In genomic region chr10:70115948-70116682, GRCh38 we compare ENCODE assay signal across 8 cellular contexts. TPM values are rescaled to one million over a fixed set of nuclear protein-coding genes. Genes with fewer than 3 reads are reported as not detected.
A peak's percentile ranks its signal among the peaks of the same experiment; 100 is the strongest.
DNase-seq lines count a peak whose midpoint lies in the region; TF ChIP-seq lines count a peak whose summit lies in the region.

No MANE protein-coding gene starts in this region.

- no peaks in the 10 kb centered on the region for H3K4me1 ChIP-seq in stomach

- WGBS in stomach, 5 donors, result 46 to 71% (median 48%) methylated on average over 5 to 12 of the region's 12 CpGs

- intact Hi-C loops in stomach (cut with DNase I; ENCODE audit: low total_unique reads), result loop anchor here (2.0 kb wide), 1 partner anchor 29 kb away; no protein-coding TSS in a partner anchor

- H3K9me3 ChIP-seq in stomach, result no peaks in the 10 kb centered on the region

- TF ChIP-seq CTCF in stomach (IDR thresholded peaks at IDR 0.05), result peak in 5 of 7 experiments; percentile 63 to 93 (median 82)

- H3K27ac ChIP-seq in stomach, result no peak overlapping the region

- no peak for TF ChIP-seq POLR2A in stomach (IDR thresholded peaks at IDR 0.05)

- DNase-seq in SKM-1 treated with dmso at 0.1 percent for 144 hours (lab: John Stamatoyannopoulos, UW; ENCODE audit: unreplicated experiment) (peak; percentile 27), SKM-1 (lab: John Stamatoyannopoulos, UW; ENCODE audit: unreplicated experiment) (no peak), NCI-H146 (lab: John Stamatoyannopoulos, UW) (peak; percentile 58), mucosa of gallbladder (ENCODE audit: low spot score) (peak; percentile 48), stomach (peak; percentile 71), foreskin melanocyte (no peak)
- DNase-seq in activated CD4-positive, alpha-beta T cell treated with anti-CD3 and anti-CD28 coated beads, Interleukin-2, amount 50 U/mL, for 24 hours (ENCODE audit: low read depth in 1 of 2, low spot score in 1 of 2), result peak; percentile 28 to 44
- DNase-seq in effector CD4-positive, alpha-beta T cell, result peak; percentile 49

- H3K27me3 ChIP-seq in stomach, result no peaks in the 10 kb centered on the region

- no peak overlapping the region for H3K4me3 ChIP-seq in stomach

- H3K36me3 ChIP-seq in stomach, result peaks cover 56 to 94% (median 87%) of the 10 kb centered on the region in 4 donors

- no peak for TF ChIP-seq EP300 in stomach (IDR thresholded peaks at IDR 0.05)

RNA-seq across cellular contexts. Expression of gene AIFM2, which starts 16.5 kb away (rescaled TPM):
- 12.2 TPM for total RNA-seq in mucosa of gallbladder
- total RNA-seq in stomach, result 10 to 100 TPM in 1 of 5 donors, 1 to 10 TPM in 4; 4.5 to 12.9 (median 5.8) TPM
- 10 to 100 TPM in 2 of 3 donors, 1 to 10 TPM in 1; 6.3 to 14.5 (median 10.6) TPM for polyA plus RNA-seq in stomach

RNA-seq across cellular contexts. Expression of gene TYSND1, which starts 30.4 kb away (rescaled TPM):
- total RNA-seq in mucosa of gallbladder, result 21.4 TPM
- 10 to 100 TPM in 1 of 5 donors, 1 to 10 TPM in 4; 1.2 to 79.4 (median 3.9) TPM for total RNA-seq in stomach
- polyA plus RNA-seq in stomach, result 10 to 100 TPM in 1 of 3 donors, 1 to 10 TPM in 2; 4.8 to 16.3 (median 5.5) TPM

RNA-seq across cellular contexts. Expression of gene SAR1A, which starts 54.2 kb away (rescaled TPM):
- total RNA-seq in mucosa of gallbladder, result 106 TPM
- total RNA-seq in stomach, result 100 to 1,000 TPM in 1 of 5 donors, 10 to 100 TPM in 3, 1 to 10 TPM in 1; 8.7 to 178 (median 48.0) TPM
- 10 to 100 TPM; 23.2 to 31.0 (median 30.0) TPM for polyA plus RNA-seq in stomach

Comparison
In these comparisons a context has a peak if more than half of its experiments do, and no peak if none do; other contexts are left out.
1. DNase-seq: peak in SKM-1 treated with dmso at 0.1 percent for 144 hours (single experiment), NCI-H146 (single experiment), activated CD4-positive, alpha-beta T cell treated with anti-CD3 and anti-CD28 coated beads, Interleukin-2, amount 50 U/mL, for 24 hours (2 of 2), effector CD4-positive, alpha-beta T cell (single experiment), mucosa of gallbladder (single experiment) and stomach (single experiment); none in SKM-1 (single experiment) and foreskin melanocyte (single experiment).